Comparison of ENCODE assay signal across 8 cellular contexts in genomic region chr2:27049422-27050280, GRCh38. TPM values are rescaled to one million over a fixed set of nuclear protein-coding genes. Genes with fewer than 3 reads are reported as not detected.
A peak's percentile ranks its signal among the peaks of the same experiment; 100 is the strongest.
DNase-seq lines count a peak whose midpoint lies in the region; ATAC-seq and TF ChIP-seq lines count a peak whose summit lies in the region.

No MANE protein-coding gene starts in this region.

- no peak for TF ChIP-seq CTCF in MM.1S (IDR thresholded peaks at IDR 0.05; ENCODE audit: low read length)
- no peak for TF ChIP-seq CTCF in heart left ventricle (IDR thresholded peaks at IDR 0.05)

- H3K79me2 ChIP-seq in MM.1S (ENCODE audit: low read length) = no peaks in the 10 kb centered on the region

- H3K4me1 ChIP-seq in MM.1S (ENCODE audit: low read length) (peaks cover 12% of the 10 kb centered on the region; the same call in 1 of the 2 replicates), heart left ventricle (peaks cover 0 to 25% (median 12%) of the 10 kb centered on the region in 12 donors)

- no peak for TF ChIP-seq POLR2A in heart left ventricle (IDR thresholded peaks at IDR 0.05)

- no peaks in the 10 kb centered on the region for H3K27me3 ChIP-seq in MM.1S (replicated peaks; ENCODE audit: insufficient read depth, low read length)
- no peaks in the 10 kb centered on the region for H3K27me3 ChIP-seq in heart left ventricle

- 8 to 33% (median 18%) methylated on average over 16 to 52 of the region's 52 CpGs for WGBS in heart left ventricle, 4 donors

- H3K9me3 ChIP-seq in MM.1S (replicated peaks; ENCODE audit: insufficient read depth, low read length) = no peaks in the 10 kb centered on the region
- no peaks in the 10 kb centered on the region for H3K9me3 ChIP-seq in heart left ventricle

- H3K9me2 ChIP-seq in MM.1S (replicated peaks; ENCODE audit: insufficient read depth, low read length) = no peaks in the 10 kb centered on the region

- H3K36me3 ChIP-seq in MM.1S (replicated peaks; ENCODE audit: insufficient read depth, low read length) (no peaks in the 10 kb centered on the region), heart left ventricle (peaks cover 0 to 17% (median 10%) of the 10 kb centered on the region in 9 donors)

- peak overlapping the region; percentile 80; the same call in 1 of the 2 replicates for H3K27ac ChIP-seq in MM.1S (ENCODE audit: low read length)
- peak overlapping the region; percentile 47 to 95 (median 90) for H3K27ac ChIP-seq in heart left ventricle

- H3K9ac ChIP-seq in MM.1S (ENCODE audit: low read length) = peak overlapping the region; percentile 57

- H3K4me3 ChIP-seq in MM.1S (ENCODE audit: low read length) (peak overlapping the region; percentile 94), heart left ventricle (peak overlapping the region; percentile 73 to 97 (median 91))

- H4K20me1 ChIP-seq in MM.1S (ENCODE audit: insufficient read depth, low read length) = no peaks in the 10 kb centered on the region

- peaks cover 27% of the 10 kb centered on the region for H3F3A ChIP-seq in MM.1S (ENCODE audit: insufficient read depth, low read length)

- intact Hi-C loops in heart left ventricle (cut with DNase I) = loop anchor here in 6 of 10 donors (1.0 to 5.0 kb wide), 9 partner anchors 16 to 79 kb away; partner anchors contain the start of genes KHK (in 4 of the 6), MAPRE3 (in 1 of the 6), OST4 (in 1 of the 6) and TMEM214 (in 1 of the 6)
- intact Hi-C loops in sciatic nerve (cut with DNase I) = no loop called here

- DNase-seq in D341Med (ENCODE audit: low spot score) = peak; percentile 78
- peak; percentile 61 for DNase-seq in MM.1S
- DNase-seq in activated gamma-delta T cell (lab: John Stamatoyannopoulos, UW) = peak; percentile 62
- peak; percentile 36 to 75 (median 45) for DNase-seq in heart left ventricle
- DNase-seq in sciatic nerve (ENCODE audit: low spot score) = peak; percentile 73
- no peak for DNase-seq in DMS153 (lab: John Stamatoyannopoulos, UW)
- DNase-seq in HCEC 1CT = no peak

- peak overlapping the region; percentile 86 for H2AFZ ChIP-seq in MM.1S (ENCODE audit: low read length)

- H3K4me2 ChIP-seq in MM.1S (ENCODE audit: low read depth, low read length) = peak overlapping the region; percentile 88

- peak; percentile 13 for ATAC-seq in GM21576 (IDR thresholded peaks at IDR 0.05; ENCODE audit: unreplicated experiment)
- peak in 3 of 4 donors; percentile 18 to 29 (median 21) for ATAC-seq in heart left ventricle
- ATAC-seq in sciatic nerve = peak; percentile 24

RNA-seq across cellular contexts. Expression of gene AGBL5, which starts 1.8 kb away (rescaled TPM):
- 10 to 100 TPM in 4 of 9 donors, 1 to 10 TPM in 5; 4.9 to 12.5 (median 9.9) TPM for total RNA-seq in heart left ventricle
- polyA plus RNA-seq in heart left ventricle = 1 to 10 TPM; 4.5 to 7.9 TPM
- 16.3 TPM for total RNA-seq in sciatic nerve

RNA-seq across cellular contexts. Expression of gene TMEM214, which starts 16.9 kb away (rescaled TPM):
- 10 to 100 TPM; 18.3 to 58.0 (median 31.6) TPM for total RNA-seq in heart left ventricle
- polyA plus RNA-seq in heart left ventricle = 10 to 100 TPM; 27.4 to 57.0 TPM
- total RNA-seq in sciatic nerve = 74.0 TPM

RNA-seq across cellular contexts. Expression of gene OST4, which starts 21.8 kb away (rescaled TPM):
- total RNA-seq in heart left ventricle (100 to 1,000 TPM; 215 to 466 (median 343) TPM), sciatic nerve (198 TPM)
- polyA plus RNA-seq in heart left ventricle = 100 to 1,000 TPM; 335 to 517 TPM

RNA-seq across cellular contexts. Expression of gene EMILIN1, which starts 28.8 kb away (rescaled TPM):
- 10 to 100 TPM in 8 of 9 donors, 1 to 10 TPM in 1; 7.5 to 76.9 (median 16.3) TPM for total RNA-seq in heart left ventricle
- 10 to 100 TPM; 21.0 to 31.2 TPM for polyA plus RNA-seq in heart left ventricle
- 46.8 TPM for total RNA-seq in sciatic nerve

RNA-seq across cellular contexts. Expression of gene KHK, which starts 36.9 kb away (rescaled TPM):
- 1 to 10 TPM in 8 of 9 donors, under 1 TPM in 1; 0.89 to 3.9 (median 1.8) TPM for total RNA-seq in heart left ventricle
- 1 to 10 TPM; 1.3 to 2.0 TPM for polyA plus RNA-seq in heart left ventricle
- total RNA-seq in sciatic nerve = 7.1 TPM

Comparison
In these comparisons a context has a peak if more than half of its experiments do, and no peak if none do; other contexts are left out.
1. DNase-seq: peak in D341Med (single experiment), MM.1S (single experiment), activated gamma-delta T cell (single experiment), heart left ventricle (5 of 5) and sciatic nerve (single experiment); none in DMS153 (single experiment) and HCEC 1CT (single experiment).
2. Peak in every context shown above with its lines, with median percentiles within 50 percentile points of each other: ATAC-seq.